In genomic region chr19:41219924-41220567, GRCh38 we compare ENCODE assay signal across 9 cellular contexts. TPM values are rescaled to one million over a fixed set of nuclear protein-coding genes. Genes with fewer than 3 reads are reported as not detected.
DNase-seq lines count a peak whose midpoint lies in the region; ATAC-seq and TF ChIP-seq lines count a peak whose summit lies in the region.
"Had no signal": no experiment of that assay in that cellular context is flagged by ENCODE, and none has a peak within 500 bp of the region (broad histone marks: within the 10 kb centered on the region; RNA-seq: fewer than 3 reads in every experiment).

No MANE protein-coding gene starts in this region.

- WGBS in lung, 2 donors, result 39 to 48% methylated on average over 16 of the region's 16 CpGs

- H3K36me3 ChIP-seq in lung (ENCODE audit: control insufficient read depth in 2 of 2, insufficient read depth in 2 of 2, low read length in 2 of 2) (no peaks in the 10 kb centered on the region), upper lobe of right lung (no peaks in the 10 kb centered on the region)
- no peaks in the 10 kb centered on the region for H3K36me3 ChIP-seq in naive thymus-derived CD4-positive, alpha-beta T cell (ENCODE audit: control insufficient read depth in 2 of 3, insufficient read depth in 3 of 3, low read length in 3 of 3)

- DNase-seq in activated CD8-positive, alpha-beta T cell treated with anti-CD3 and anti-CD28 coated beads for 36 hours, result no peak
- DNase-seq in activated CD8-positive, alpha-beta T cell treated with anti-CD3 and anti-CD28 coated beads, Interleukin-2, amount 10 ng/mL, durations not matched to agents 7 days and 5 days, result no peak
- DNase-seq in dorsolateral prefrontal cortex, result no peak
- DNase-seq in lung (ENCODE audit: low spot score), result no peak
- peak; percentile 67 for DNase-seq in upper lobe of right lung
- DNase-seq in naive thymus-derived CD4-positive, alpha-beta T cell, result no peak
- DNase-seq: naive thymus-derived CD8-positive, alpha-beta T cell had no signal

- no peaks in the 10 kb centered on the region for H3K36me3 Mint-ChIP-seq in activated CD8-positive, alpha-beta T cell treated with anti-CD3 and anti-CD28 coated beads for 36 hours (ENCODE audit: low read depth)
- no peaks in the 10 kb centered on the region for H3K36me3 Mint-ChIP-seq in activated CD8-positive, alpha-beta T cell treated with anti-CD3 and anti-CD28 coated beads, Interleukin-2, amount 10 ng/mL, durations not matched to agents 7 days and 5 days (ENCODE audit: low read depth)
- H3K36me3 Mint-ChIP-seq in naive thymus-derived CD4-positive, alpha-beta T cell, result no peaks in the 10 kb centered on the region

- H3K4me1 ChIP-seq in lung (ENCODE audit: control insufficient read depth in 2 of 2, insufficient read depth in 2 of 2, low read length in 2 of 2) (peaks cover 0 to 4% of the 10 kb centered on the region in 2 donors), upper lobe of right lung (no peaks in the 10 kb centered on the region)
- no peaks in the 10 kb centered on the region for H3K4me1 ChIP-seq in naive thymus-derived CD4-positive, alpha-beta T cell (ENCODE audit: control insufficient read depth in 2 of 2, insufficient read depth in 2 of 2, low read length in 2 of 2)

- H3K9me3 Mint-ChIP-seq in activated CD8-positive, alpha-beta T cell treated with anti-CD3 and anti-CD28 coated beads for 36 hours, result no peaks in the 10 kb centered on the region
- no peaks in the 10 kb centered on the region for H3K9me3 Mint-ChIP-seq in activated CD8-positive, alpha-beta T cell treated with anti-CD3 and anti-CD28 coated beads, Interleukin-2, amount 10 ng/mL, durations not matched to agents 7 days and 5 days (ENCODE audit: insufficient read depth)
- peaks cover 0 to 2% (median 0%) of the 10 kb centered on the region in 11 donors for H3K9me3 Mint-ChIP-seq in naive thymus-derived CD4-positive, alpha-beta T cell
- H3K9me3 Mint-ChIP-seq: naive thymus-derived CD8-positive, alpha-beta T cell had no signal

- H3K27ac ChIP-seq in dorsolateral prefrontal cortex (peak overlapping the region in 46 of 59 donors; percentile 19 to 89 (median 75)), lung (ENCODE audit: low read depth in 1 of 2, low read length in 1 of 2) (peak overlapping the region; percentile 5 to 86), upper lobe of right lung (peak overlapping the region; percentile 85)
- H3K27ac ChIP-seq in naive thymus-derived CD4-positive, alpha-beta T cell (ENCODE audit: low read depth, low read length), result no peak overlapping the region

- TF ChIP-seq CTCF in activated CD8-positive, alpha-beta T cell treated with anti-CD3 and anti-CD28 coated beads for 36 hours (IDR thresholded peaks at IDR 0.05), result no peak
- TF ChIP-seq CTCF in dorsolateral prefrontal cortex (IDR thresholded peaks at IDR 0.05 in 54 of 56, conservative IDR thresholded peaks at IDR 0.05 in 2 of 56; ENCODE audit: low read depth in 1 of 56, partially characterized antibody in 56 of 56), result no peak
- TF ChIP-seq CTCF in lung (IDR thresholded peaks at IDR 0.05; ENCODE audit: control extremely low read depth, extremely low read depth), result no peak
- no peak for TF ChIP-seq CTCF in upper lobe of right lung (IDR thresholded peaks at IDR 0.05)

- peaks cover 14% of the 10 kb centered on the region for H3K4me1 Mint-ChIP-seq in activated CD8-positive, alpha-beta T cell treated with anti-CD3 and anti-CD28 coated beads for 36 hours (ENCODE audit: low read depth)
- H3K4me1 Mint-ChIP-seq in activated CD8-positive, alpha-beta T cell treated with anti-CD3 and anti-CD28 coated beads, Interleukin-2, amount 10 ng/mL, durations not matched to agents 7 days and 5 days (ENCODE audit: low read depth), result no peaks in the 10 kb centered on the region
- H3K4me1 Mint-ChIP-seq in naive thymus-derived CD4-positive, alpha-beta T cell, result peaks cover 0 to 10% (median 3%) of the 10 kb centered on the region in 7 donors

- H3K4me3 Mint-ChIP-seq in activated CD8-positive, alpha-beta T cell treated with anti-CD3 and anti-CD28 coated beads for 36 hours, result no peak overlapping the region
- H3K4me3 Mint-ChIP-seq in activated CD8-positive, alpha-beta T cell treated with anti-CD3 and anti-CD28 coated beads, Interleukin-2, amount 10 ng/mL, durations not matched to agents 7 days and 5 days, result no peak overlapping the region
- no peak overlapping the region for H3K4me3 Mint-ChIP-seq in naive thymus-derived CD4-positive, alpha-beta T cell
- H3K4me3 Mint-ChIP-seq: naive thymus-derived CD8-positive, alpha-beta T cell had no signal

- H3K27ac Mint-ChIP-seq in activated CD8-positive, alpha-beta T cell treated with anti-CD3 and anti-CD28 coated beads for 36 hours, result no peak overlapping the region
- H3K27ac Mint-ChIP-seq in activated CD8-positive, alpha-beta T cell treated with anti-CD3 and anti-CD28 coated beads, Interleukin-2, amount 10 ng/mL, durations not matched to agents 7 days and 5 days, result no peak overlapping the region
- peak overlapping the region in 2 of 9 donors; percentile 18 to 31 for H3K27ac Mint-ChIP-seq in naive thymus-derived CD4-positive, alpha-beta T cell

- ATAC-seq in activated CD8-positive, alpha-beta T cell treated with anti-CD3 and anti-CD28 coated beads for 36 hours, result peak; percentile 17
- ATAC-seq in activated CD8-positive, alpha-beta T cell treated with anti-CD3 and anti-CD28 coated beads, Interleukin-2, amount 10 ng/mL, durations not matched to agents 7 days and 5 days, result no peak
- ATAC-seq in lung (ENCODE audit: insufficient read depth, low FRiP score), result peak; percentile 31
- ATAC-seq in upper lobe of right lung, result peak; percentile 0
- ATAC-seq in GM21786 (IDR thresholded peaks at IDR 0.05; ENCODE audit: unreplicated experiment), result no peak
- ATAC-seq in naive thymus-derived CD4-positive, alpha-beta T cell, result no peak
- ATAC-seq in HG02852 (IDR thresholded peaks at IDR 0.05; ENCODE audit: unreplicated experiment), result no peak
- ATAC-seq: naive thymus-derived CD8-positive, alpha-beta T cell had no signal

- H3K27me3 Mint-ChIP-seq in activated CD8-positive, alpha-beta T cell treated with anti-CD3 and anti-CD28 coated beads for 36 hours, result peaks cover 33% of the 10 kb centered on the region
- peaks cover 39% of the 10 kb centered on the region for H3K27me3 Mint-ChIP-seq in activated CD8-positive, alpha-beta T cell treated with anti-CD3 and anti-CD28 coated beads, Interleukin-2, amount 10 ng/mL, durations not matched to agents 7 days and 5 days (ENCODE audit: low read depth)
- peaks cover 23 to 52% (median 40%) of the 10 kb centered on the region in 5 donors for H3K27me3 Mint-ChIP-seq in naive thymus-derived CD4-positive, alpha-beta T cell

- H3K9me3 ChIP-seq in lung (ENCODE audit: control insufficient read depth in 2 of 2, insufficient read depth in 1 of 2, low read length in 1 of 2) (no peaks in the 10 kb centered on the region), upper lobe of right lung (no peaks in the 10 kb centered on the region)
- H3K9me3 ChIP-seq in naive thymus-derived CD4-positive, alpha-beta T cell (ENCODE audit: control insufficient read depth in 2 of 3, low read length in 3 of 3), result no peaks in the 10 kb centered on the region

- H3K27me3 ChIP-seq in dorsolateral prefrontal cortex (peaks cover 0 to 37% (median 10%) of the 10 kb centered on the region in 45 donors), lung (ENCODE audit: control insufficient read depth, insufficient read depth) (no peaks in the 10 kb centered on the region), upper lobe of right lung (no peaks in the 10 kb centered on the region)
- H3K27me3 ChIP-seq in naive thymus-derived CD4-positive, alpha-beta T cell (ENCODE audit: control insufficient read depth in 2 of 2, insufficient read depth in 2 of 2, low read length in 2 of 2), result no peaks in the 10 kb centered on the region

- intact Hi-C loops in activated CD8-positive, alpha-beta T cell treated with anti-CD3 and anti-CD28 coated beads for 36 hours (cut with micrococcal nuclease), result no loop called here
- intact Hi-C loops in dorsolateral prefrontal cortex (cut with DNase I), result no loop called here
- intact Hi-C loops in upper lobe of right lung (cut with DNase I), result no loop called here
- intact Hi-C loops in naive thymus-derived CD4-positive, alpha-beta T cell (cut with micrococcal nuclease), result no loop called here

- CTCF ChIA-PET in activated CD8-positive, alpha-beta T cell treated with anti-CD3 and anti-CD28 coated beads for 36 hours (lab: Charles Lee), result interaction anchor here (1.1 to 1.9 kb wide), 2 partner anchors 41 to 43 kb away, joined by 3 to 5 read pairs; no protein-coding TSS in a partner anchor
- CTCF ChIA-PET in activated CD8-positive, alpha-beta T cell treated with anti-CD3 and anti-CD28 coated beads, Interleukin-2, amount 10 ng/mL, durations not matched to agents 7 days and 5 days (lab: Charles Lee), result no interaction called here
- CTCF ChIA-PET in naive thymus-derived CD4-positive, alpha-beta T cell (lab: Charles Lee), result no interaction called here

- H3K4me3 ChIP-seq in dorsolateral prefrontal cortex, result peak overlapping the region in 57 of 59 donors; percentile 14 to 66 (median 50)
- peak overlapping the region; percentile 35 for H3K4me3 ChIP-seq in lung
- H3K4me3 ChIP-seq in upper lobe of right lung, result peak overlapping the region; percentile 60
- no peak overlapping the region for H3K4me3 ChIP-seq in naive thymus-derived CD4-positive, alpha-beta T cell (ENCODE audit: low read length)

- POLR2A ChIA-PET in activated CD8-positive, alpha-beta T cell treated with anti-CD3 and anti-CD28 coated beads for 36 hours (lab: Charles Lee), result no interaction called here
- POLR2A ChIA-PET in activated CD8-positive, alpha-beta T cell treated with anti-CD3 and anti-CD28 coated beads, Interleukin-2, amount 10 ng/mL, durations not matched to agents 7 days and 5 days (lab: Charles Lee), result no interaction called here
- POLR2A ChIA-PET in naive thymus-derived CD4-positive, alpha-beta T cell (lab: Charles Lee), result interaction anchor here (0.8 to 1.0 kb wide), 2 partner anchors 14 to 42 kb away, joined by 3 to 5 read pairs; no protein-coding TSS in a partner anchor

RNA-seq across cellular contexts. Expression of gene AXL, which starts 1.0 kb away (rescaled TPM):
- under 1 TPM; 0.36 to 0.50 TPM for total RNA-seq in activated CD8-positive, alpha-beta T cell treated with anti-CD3 and anti-CD28 coated beads for 36 hours
- total RNA-seq in activated CD8-positive, alpha-beta T cell treated with anti-CD3 and anti-CD28 coated beads, Interleukin-2, amount 10 ng/mL, durations not matched to agents 7 days and 5 days, result not detected
- total RNA-seq in dorsolateral prefrontal cortex (10 to 100 TPM; 12.6 to 72.8 (median 27.6) TPM), lung (10 to 100 TPM; 48.6 to 53.0 TPM), upper lobe of right lung (59.1 TPM)
- 10 to 100 TPM in 1 of 2 donors, 1 to 10 TPM in 1; 8.2 to 13.4 TPM for polyA plus RNA-seq in lung
- total RNA-seq in naive thymus-derived CD4-positive, alpha-beta T cell, result under 1 TPM in 4 of 5 experiments, not detected in 1; 0.12 to 0.54 (median 0.35) TPM
- under 1 TPM; 0.16 to 0.19 TPM for polyA plus RNA-seq in naive thymus-derived CD4-positive, alpha-beta T cell
- total RNA-seq: naive thymus-derived CD8-positive, alpha-beta T cell had no signal

RNA-seq across cellular contexts. Expression of gene CYP2S1, which starts 27.0 kb away (rescaled TPM):
- total RNA-seq in activated CD8-positive, alpha-beta T cell treated with anti-CD3 and anti-CD28 coated beads for 36 hours, result not detected
- under 1 TPM; 0.83 to 0.95 TPM for total RNA-seq in activated CD8-positive, alpha-beta T cell treated with anti-CD3 and anti-CD28 coated beads, Interleukin-2, amount 10 ng/mL, durations not matched to agents 7 days and 5 days
- total RNA-seq in dorsolateral prefrontal cortex, result 1 to 10 TPM in 102 of 120 experiments, under 1 TPM in 18; 0.28 to 4.2 (median 1.7) TPM
- total RNA-seq in lung, result 10 to 100 TPM in 1 of 2 donors, 1 to 10 TPM in 1; 9.7 to 13.2 TPM
- polyA plus RNA-seq in lung, result 1 to 10 TPM; 5.2 to 5.4 TPM
- total RNA-seq in upper lobe of right lung, result 11.1 TPM
- 1 to 10 TPM in 2 of 5 experiments, under 1 TPM in 3; 0.24 to 4.1 (median 0.74) TPM for total RNA-seq in naive thymus-derived CD4-positive, alpha-beta T cell
- polyA plus RNA-seq in naive thymus-derived CD4-positive, alpha-beta T cell, result not detected
- total RNA-seq: naive thymus-derived CD8-positive, alpha-beta T cell had no signal
- polyA plus RNA-seq: naive thymus-derived CD8-positive, alpha-beta T cell had no signal

RNA-seq across cellular contexts. Expression of gene HNRNPUL1, which starts 44.1 kb away (rescaled TPM):
- total RNA-seq in activated CD8-positive, alpha-beta T cell treated with anti-CD3 and anti-CD28 coated beads for 36 hours, result 100 to 1,000 TPM; 257 to 259 TPM
- 100 to 1,000 TPM; 332 to 340 TPM for total RNA-seq in activated CD8-positive, alpha-beta T cell treated with anti-CD3 and anti-CD28 coated beads, Interleukin-2, amount 10 ng/mL, durations not matched to agents 7 days and 5 days
- 100 to 1,000 TPM in 114 of 120 experiments, 10 to 100 TPM in 6; 92.7 to 156 (median 118) TPM for total RNA-seq in dorsolateral prefrontal cortex
- 100 to 1,000 TPM; 192 to 198 TPM for total RNA-seq in lung
- polyA plus RNA-seq in lung, result 10 to 100 TPM; 92.2 to 96.0 TPM
- 171 TPM for total RNA-seq in upper lobe of right lung
- 100 to 1,000 TPM; 253 to 319 (median 280) TPM for total RNA-seq in naive thymus-derived CD4-positive, alpha-beta T cell
- 10 to 100 TPM; 51.4 to 81.6 TPM for polyA plus RNA-seq in naive thymus-derived CD4-positive, alpha-beta T cell

Comparison
In these comparisons a context has a peak if more than half of its experiments do, and no peak if none do; other contexts are left out.
1. ATAC-seq: peak in activated CD8-positive, alpha-beta T cell treated with anti-CD3 and anti-CD28 coated beads for 36 hours (single experiment), lung (single experiment) and upper lobe of right lung (single experiment); none in activated CD8-positive, alpha-beta T cell treated with anti-CD3 and anti-CD28 coated beads, Interleukin-2, amount 10 ng/mL, durations not matched to agents 7 days and 5 days (single experiment), GM21786 (single experiment), naive thymus-derived CD4-positive, alpha-beta T cell (single experiment) and HG02852 (single experiment).
2. RNA of gene AXL, which starts 1.0 kb away (total RNA-seq): 59.1 TPM in upper lobe of right lung (single experiment), 48.6 to 53.0 TPM in lung and 12.6 to 72.8 TPM in dorsolateral prefrontal cortex; 0.36 to 0.50 TPM in activated CD8-positive, alpha-beta T cell treated with anti-CD3 and anti-CD28 coated beads for 36 hours, 0.12 to 0.54 TPM in naive thymus-derived CD4-positive, alpha-beta T cell and not detected in activated CD8-positive, alpha-beta T cell treated with anti-CD3 and anti-CD28 coated beads, Interleukin-2, amount 10 ng/mL, durations not matched to agents 7 days and 5 days; every median in the first group is over 4 times any median in the second.